Comparison of ENCODE assay signal across 26 cellular contexts in genomic region chr9:104805441-104805840, GRCh38.
"Had no signal": no experiment of that assay in that cellular context is flagged by ENCODE, and none has a peak within 500 bp of the region (broad histone marks: within the 10 kb centered on the region; RNA-seq: fewer than 3 reads in every experiment).

No MANE protein-coding gene starts in this region.

- ATAC-seq: left cardiac atrium; left lung; naive thymus-derived CD4-positive, alpha-beta T cell; sciatic nerve; stimulated activated naive CD8-positive, alpha-beta T cell treated with anti-CD3 and anti-CD28 coated beads, Interleukin-15, amount 100 ng/mL, for 72 hours; upper lobe of right lung had no signal

- DNase-seq: dermis blood vessel endothelial cell; effector memory CD4-positive, alpha-beta T cell; foreskin melanocyte; head of caudate nucleus; kidney; left cardiac atrium; left lung; mesendoderm; midbrain; naive thymus-derived CD4-positive, alpha-beta T cell; stimulated activated CD4-positive, alpha-beta T cell treated with anti-CD3 and anti-CD28 coated beads, Interleukin-12 subunit alpha, Interleukin-12 subunit beta, amount 100 ng/mL, for 4 hours; stimulated activated CD4-positive, alpha-beta T cell treated with anti-CD3 and anti-CD28 coated beads, Interleukin-1b, Interleukin-23, amount 100 ng/mL, for 48 hours; stimulated activated CD4-positive, alpha-beta T cell treated with anti-CD3 and anti-CD28 coated beads, Interleukin-4, amount 100 ng/mL, for 1 hour; stimulated activated CD8-positive, alpha-beta memory T cell treated with anti-CD3 and anti-CD28 coated beads, Interleukin-4, amount 100 ng/mL, for 48 hours; stimulated activated naive CD4-positive, alpha-beta T cell; stimulated activated naive CD8-positive, alpha-beta T cell treated with anti-CD3 and anti-CD28 coated beads, Interleukin-15, amount 100 ng/mL, for 72 hours; testis; tibial artery; upper lobe of right lung; uterus had no signal

- H3K4me1 ChIP-seq: left lung, neural progenitor cell, parathyroid adenoma, testis, tibial artery, upper lobe of right lung, uterus had no signal

- H3K79me2 ChIP-seq: parathyroid adenoma had no signal

- H3K4me3 ChIP-seq: coronary artery, esophagus muscularis mucosa, left lung, neural progenitor cell, smooth muscle cell, testis, tibial artery, upper lobe of right lung, uterus had no signal

- H3K27ac ChIP-seq: coronary artery, esophagus muscularis mucosa, left lung, neural progenitor cell, parathyroid adenoma, testis, tibial artery, upper lobe of right lung, uterus had no signal

- H3K27me3 ChIP-seq: esophagus muscularis mucosa, left lung, neural progenitor cell, testis, tibial artery, upper lobe of right lung, uterus had no signal

- H3K9me3 ChIP-seq: esophagus muscularis mucosa, left lung, testis, tibial artery, upper lobe of right lung, uterus had no signal

- H3K9ac ChIP-seq: neural progenitor cell, parathyroid adenoma had no signal

- H3K36me3 ChIP-seq: neural progenitor cell, uterus had no signal

- H2AFZ ChIP-seq: neural progenitor cell, parathyroid adenoma had no signal

- H3K4me2 ChIP-seq: neural progenitor cell, smooth muscle cell had no signal
